ENCODE assay signal across 8 cellular contexts in the genomic region with DNA sequence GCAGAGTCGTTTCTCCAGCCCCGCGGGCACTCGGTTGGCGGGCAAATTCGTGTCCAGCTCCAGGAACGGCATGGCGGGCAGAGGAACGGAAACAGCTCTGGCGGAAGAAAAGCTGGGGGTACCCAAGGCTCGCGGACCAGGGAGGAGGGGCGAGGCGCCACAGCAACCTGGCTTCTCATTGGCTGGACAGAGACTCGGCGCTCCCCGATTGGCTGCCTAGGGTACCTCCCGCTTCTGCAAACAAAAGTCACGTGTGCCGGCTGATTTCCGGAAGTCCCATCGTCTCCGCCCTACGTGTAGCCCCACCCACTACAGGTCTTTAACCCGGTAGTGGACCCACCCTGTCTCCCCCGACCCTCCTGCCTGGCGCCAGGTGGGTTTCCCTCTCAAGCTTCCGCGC. TPM values are rescaled to one million over a fixed set of nuclear protein-coding genes. Genes with fewer than 3 reads are reported as not detected.
DNase-seq lines count a peak whose midpoint lies in the region; ATAC-seq, FAIRE-seq and TF ChIP-seq lines count a peak whose summit lies in the region.
"Not testable (repeated sequence)": the region's sequence is repeated elsewhere in the genome, so short reads cannot be mapped to it uniquely, and the experiment has no call there.

TSS of gene DDT (minus strand) at position 99 of the 400 bp plus-strand sequence. CDS start at position 72, 27 bp downstream.

- POLR2A ChIA-PET in CD4-positive, alpha-beta memory T cell (lab: Charles Lee; ENCODE audit: partially characterized antibody); activated CD8-positive, alpha-beta T cell treated with anti-CD3 and anti-CD28 coated beads for 36 hours (lab: Charles Lee): not testable (repeated sequence)

- H3K4me3 ChIP-seq in CD4-positive, alpha-beta memory T cell (ENCODE audit: low read length in 2 of 2); right lobe of liver; small intestine (ENCODE audit: low read depth in 1 of 2, low read length in 2 of 2): not testable (repeated sequence)

- not testable (repeated sequence) for FAIRE-seq in small intestine (lab: Jason Lieb, UNC)

- not testable (repeated sequence) for H3K27ac Mint-ChIP-seq in CD4-positive, alpha-beta memory T cell; activated CD8-positive, alpha-beta T cell treated with anti-CD3 and anti-CD28 coated beads for 36 hours; endothelial cell (ENCODE audit: unreplicated experiment)

- not testable (repeated sequence) for H3K9me3 Mint-ChIP-seq in CD4-positive, alpha-beta memory T cell; activated CD8-positive, alpha-beta T cell treated with anti-CD3 and anti-CD28 coated beads for 36 hours; endothelial cell (ENCODE audit: unreplicated experiment)

- peaks cover 24% of the 10 kb centered on the region for H3K36me3 ChIP-seq in CD4-positive, alpha-beta memory T cell (ENCODE audit: insufficient read depth, low read length)
- H3K36me3 ChIP-seq in right lobe of liver = peaks cover 0 to 22% (median 7%) of the 10 kb centered on the region in 4 donors
- H3K36me3 ChIP-seq in small intestine (ENCODE audit: control insufficient read depth in 2 of 2, insufficient read depth in 2 of 2, low read length in 2 of 2) = not testable (repeated sequence)

- H3K4me1 ChIP-seq in CD4-positive, alpha-beta memory T cell (ENCODE audit: insufficient read depth, low read length) = peaks cover 16% of the 10 kb centered on the region
- not testable (repeated sequence) for H3K4me1 ChIP-seq in right lobe of liver; small intestine (ENCODE audit: control insufficient read depth in 2 of 2, insufficient read depth in 1 of 2, low read depth in 1 of 2, low read length in 1 of 2)

- ATAC-seq in GM19452 (IDR thresholded peaks at IDR 0.05; ENCODE audit: unreplicated experiment) (peak; percentile 90), HG02840 (IDR thresholded peaks at IDR 0.05; ENCODE audit: low FRiP score, unreplicated experiment) (peak; percentile 87), HG03571 (IDR thresholded peaks at IDR 0.05; ENCODE audit: unreplicated experiment) (peak; percentile 85), right lobe of liver (peak; percentile 81 to 97 (median 89))
- ATAC-seq in activated CD8-positive, alpha-beta T cell treated with anti-CD3 and anti-CD28 coated beads for 36 hours = peak; percentile 98

- not testable (repeated sequence) for TF ChIP-seq CTCF in activated CD8-positive, alpha-beta T cell treated with anti-CD3 and anti-CD28 coated beads for 36 hours (IDR thresholded peaks at IDR 0.05); endothelial cell (IDR thresholded peaks at IDR 0.05; ENCODE audit: unreplicated experiment); right lobe of liver (IDR thresholded peaks at IDR 0.05)

- H3K27ac ChIP-seq in CD4-positive, alpha-beta memory T cell (ENCODE audit: low read depth, low read length); right lobe of liver; small intestine (ENCODE audit: low read depth in 1 of 2, low read length in 1 of 2): not testable (repeated sequence)

- no CpG with 5 or more reads among the region's 29 CpGs for WGBS in right lobe of liver (ENCODE audit: insufficient coverage, low coverage, low lambda C conversion rate, missing lambda C conversion rate)
- WGBS in small intestine, 3 donors = no CpG with 5 or more reads among the region's 29 CpGs

- not testable (repeated sequence) for DNase-seq in CD4-positive, alpha-beta memory T cell; activated CD8-positive, alpha-beta T cell treated with anti-CD3 and anti-CD28 coated beads for 36 hours; endothelial cell (ENCODE audit: low spot score); right lobe of liver; small intestine

- intact Hi-C loops in CD4-positive, alpha-beta memory T cell (cut with micrococcal nuclease) = loop anchor here (10.0 kb wide), 1 partner anchor 60 kb away; no protein-coding TSS in a partner anchor
- intact Hi-C loops in activated CD8-positive, alpha-beta T cell treated with anti-CD3 and anti-CD28 coated beads for 36 hours (cut with micrococcal nuclease) = not testable (repeated sequence)
- intact Hi-C loops in right lobe of liver (cut with DNase I) = loop anchor here in 1 of 2 donors (10.0 kb wide), 1 partner anchor 60 kb away; no protein-coding TSS in a partner anchor

- H3K36me3 Mint-ChIP-seq in CD4-positive, alpha-beta memory T cell = peaks cover 18 to 25% of the 10 kb centered on the region in 2 donors
- H3K36me3 Mint-ChIP-seq in activated CD8-positive, alpha-beta T cell treated with anti-CD3 and anti-CD28 coated beads for 36 hours (ENCODE audit: low read depth) = peaks cover 24% of the 10 kb centered on the region
- peaks cover 15% of the 10 kb centered on the region for H3K36me3 Mint-ChIP-seq in endothelial cell (ENCODE audit: low read depth, unreplicated experiment)

- not testable (repeated sequence) for H3K27me3 Mint-ChIP-seq in CD4-positive, alpha-beta memory T cell; activated CD8-positive, alpha-beta T cell treated with anti-CD3 and anti-CD28 coated beads for 36 hours; endothelial cell (ENCODE audit: unreplicated experiment)

- not testable (repeated sequence) for TF ChIP-seq POLR2A in right lobe of liver (IDR thresholded peaks at IDR 0.05)

- H3K27me3 ChIP-seq in CD4-positive, alpha-beta memory T cell (ENCODE audit: insufficient read depth, low read length); right lobe of liver; small intestine (ENCODE audit: control insufficient read depth in 2 of 2, insufficient read depth in 2 of 2, low read length in 2 of 2): not testable (repeated sequence)

- CTCF ChIA-PET in CD4-positive, alpha-beta memory T cell (lab: Charles Lee; ENCODE audit: partially characterized antibody); activated CD8-positive, alpha-beta T cell treated with anti-CD3 and anti-CD28 coated beads for 36 hours (lab: Charles Lee): not testable (repeated sequence)

- peaks cover 7 to 24% (median 18%) of the 10 kb centered on the region in 4 donors for H3K4me1 Mint-ChIP-seq in CD4-positive, alpha-beta memory T cell
- peaks cover 18% of the 10 kb centered on the region for H3K4me1 Mint-ChIP-seq in activated CD8-positive, alpha-beta T cell treated with anti-CD3 and anti-CD28 coated beads for 36 hours (ENCODE audit: low read depth)
- H3K4me1 Mint-ChIP-seq in endothelial cell (ENCODE audit: unreplicated experiment) = not testable (repeated sequence)

- H3K9me3 ChIP-seq in CD4-positive, alpha-beta memory T cell (ENCODE audit: control insufficient read depth in 1 of 2, low read length in 2 of 2); right lobe of liver; small intestine (ENCODE audit: control insufficient read depth, low read depth): not testable (repeated sequence)

- H3K4me3 Mint-ChIP-seq in CD4-positive, alpha-beta memory T cell; activated CD8-positive, alpha-beta T cell treated with anti-CD3 and anti-CD28 coated beads for 36 hours; endothelial cell (ENCODE audit: unreplicated experiment): not testable (repeated sequence)

RNA-seq across cellular contexts. Expression of gene DDT, which starts in this region (rescaled TPM):
- total RNA-seq in CD4-positive, alpha-beta memory T cell = 10 to 100 TPM; 93.5 to 97.2 TPM
- 100 to 1,000 TPM; 103 to 133 TPM for polyA plus RNA-seq in CD4-positive, alpha-beta memory T cell
- total RNA-seq in activated CD8-positive, alpha-beta T cell treated with anti-CD3 and anti-CD28 coated beads for 36 hours = 100 to 1,000 TPM; 116 to 119 TPM
- total RNA-seq in endothelial cell (ENCODE audit: unreplicated experiment) = 73.5 TPM
- total RNA-seq in right lobe of liver = 100 to 1,000 TPM; 198 to 587 (median 295) TPM
- 100 to 1,000 TPM; 417 to 876 (median 485) TPM for polyA plus RNA-seq in small intestine
